In genomic region chr17:42322382-42323267, GRCh38 we compare ENCODE assay signal across 8 cellular contexts. TPM values are rescaled to one million over a fixed set of nuclear protein-coding genes. Genes with fewer than 3 reads are reported as not detected.
DNase-seq lines count a peak whose midpoint lies in the region; ATAC-seq, FAIRE-seq and TF ChIP-seq lines count a peak whose summit lies in the region.

No MANE protein-coding gene starts in this region.

- CTCF ChIA-PET in Caco-2 (lab: Charles Lee) = interaction anchor here (0.6 to 3.4 kb wide), 8 partner anchors 20 to 580 kb away, joined by 3 to 19 read pairs (median 3); partner anchors contain the start of gene STAT3

- H3K4me3 ChIP-seq in Caco-2 (ENCODE audit: low read depth, low read length) (no peak overlapping the region), SU-DHL-6 (ENCODE audit: insufficient read depth, low read length, poor library complexity, severe bottlenecking) (no peak overlapping the region), upper lobe of left lung (no peak overlapping the region)

- no peaks in the 10 kb centered on the region for H3K9me3 Mint-ChIP-seq in Caco-2 (ENCODE audit: unreplicated experiment)
- no peaks in the 10 kb centered on the region for H3K9me3 Mint-ChIP-seq in activated naive CD4-positive, alpha-beta T cell treated with anti-CD3 and anti-CD28 coated beads, Interleukin-2, amount 50 U/mL, for 72 hours
- H3K9me3 Mint-ChIP-seq in progenitor cell of endocrine pancreas (ENCODE audit: low read depth) = no peaks in the 10 kb centered on the region

- TF ChIP-seq POLR2A in H54 (IDR thresholded peaks at IDR 0.05; ENCODE audit: low read depth, low read length) (no peak), upper lobe of left lung (IDR thresholded peaks at IDR 0.05) (no peak)

- no peaks in the 10 kb centered on the region for H3K27me3 ChIP-seq in Caco-2 (replicated peaks; ENCODE audit: control insufficient read depth, insufficient read depth, low read length)
- H3K27me3 ChIP-seq in SU-DHL-6 (ENCODE audit: low read length) = no peaks in the 10 kb centered on the region
- H3K27me3 ChIP-seq in upper lobe of left lung = no peaks in the 10 kb centered on the region

- H3K4me3 Mint-ChIP-seq in Caco-2 (ENCODE audit: unreplicated experiment) = no peak overlapping the region
- H3K4me3 Mint-ChIP-seq in progenitor cell of endocrine pancreas (ENCODE audit: low read depth) = no peak overlapping the region

- no peaks in the 10 kb centered on the region for H3K9me2 ChIP-seq in SU-DHL-6 (replicated peaks; ENCODE audit: insufficient read depth, low read length)

- H3F3A ChIP-seq in SU-DHL-6 (ENCODE audit: insufficient read depth) = no peaks in the 10 kb centered on the region

- no peaks in the 10 kb centered on the region for H3K79me2 ChIP-seq in SU-DHL-6 (ENCODE audit: insufficient read depth, low read length)

- no peaks in the 10 kb centered on the region for H4K20me1 ChIP-seq in SU-DHL-6 (ENCODE audit: low read depth, low read length)

- ATAC-seq in activated naive CD4-positive, alpha-beta T cell treated with anti-CD3 and anti-CD28 coated beads, Interleukin-2, amount 50 U/mL, for 72 hours = peak; percentile 77 to 85
- ATAC-seq in Right ventricle myocardium inferior = peak; percentile 84
- ATAC-seq in upper lobe of left lung (ENCODE audit: low FRiP score in 2 of 2) = peak; percentile 92 to 93

- peaks cover 30% of the 10 kb centered on the region for H3K4me1 ChIP-seq in Caco-2
- peaks cover 17 to 30% (median 18%) of the 10 kb centered on the region in 4 donors for H3K4me1 ChIP-seq in upper lobe of left lung

- H3K27ac ChIP-seq in SU-DHL-6 (ENCODE audit: low read depth, low read length) (no peak overlapping the region), upper lobe of left lung (peak overlapping the region in 3 of 4 donors; percentile 13 to 75 (median 62))

- no peak overlapping the region for H2AFZ ChIP-seq in SU-DHL-6 (ENCODE audit: low read depth, low read length, severe bottlenecking)

- no peak for TF ChIP-seq EP300 in upper lobe of left lung (IDR thresholded peaks at IDR 0.05)

- H3K4me1 Mint-ChIP-seq in Caco-2 (ENCODE audit: low read depth, unreplicated experiment) (peaks cover under 1% of the 10 kb centered on the region), progenitor cell of endocrine pancreas (ENCODE audit: low read depth) (peaks cover 3% of the 10 kb centered on the region)

- H3K27ac Mint-ChIP-seq in Caco-2 (ENCODE audit: unreplicated experiment) (no peak overlapping the region), progenitor cell of endocrine pancreas (no peak overlapping the region)
- H3K27ac Mint-ChIP-seq in activated naive CD4-positive, alpha-beta T cell treated with anti-CD3 and anti-CD28 coated beads, Interleukin-2, amount 50 U/mL, for 72 hours = peak overlapping the region; percentile 66 to 92

- H3K36me3 ChIP-seq in Caco-2 (ENCODE audit: control insufficient read depth, insufficient read depth, low read length) (peaks cover 1% of the 10 kb centered on the region; the same call in 1 of the 2 replicates), SU-DHL-6 (ENCODE audit: low read length) (no peaks in the 10 kb centered on the region), upper lobe of left lung (peaks cover 47 to 98% (median 82%) of the 10 kb centered on the region in 4 donors)

- intact Hi-C loops in Caco-2 (cut with micrococcal nuclease; ENCODE audit: unreplicated experiment) = loop anchor here (1.0 kb wide), 4 partner anchors 66 to 205 kb away; partner anchors contain the start of gene STAT3
- intact Hi-C loops in Right ventricle myocardium inferior (cut with DNase I) = loop anchor here (1.0 to 5.0 kb wide), 2 partner anchors 84 to 195 kb away; no protein-coding TSS in a partner anchor

- no peaks in the 10 kb centered on the region for H3K27me3 Mint-ChIP-seq in Caco-2 (ENCODE audit: insufficient read depth, unreplicated experiment)
- no peaks in the 10 kb centered on the region for H3K27me3 Mint-ChIP-seq in progenitor cell of endocrine pancreas

- no peak for FAIRE-seq in H54 (lab: Jason Lieb, UNC)

- DNase-seq in Caco-2 (peak; percentile 94 to 96), H54 (ENCODE audit: insufficient read length, low spot score) (peak; percentile 80), NCI-H1436 treated with DMSO at 0.1 percent for 48 hours (lab: John Stamatoyannopoulos, UW) (peak; percentile 67), Right ventricle myocardium inferior (ENCODE audit: missing footprints) (peak; percentile 93), progenitor cell of endocrine pancreas (ENCODE audit: low spot score, unreplicated experiment) (peak; percentile 88), upper lobe of left lung (peak in 1 of 2 donors; percentile 96)
- peak; percentile 86 to 96 for DNase-seq in activated naive CD4-positive, alpha-beta T cell treated with anti-CD3 and anti-CD28 coated beads, Interleukin-2, amount 50 U/mL, for 72 hours (ENCODE audit: low spot score in 2 of 2)

- peak; percentile 100 for TF ChIP-seq CTCF in Caco-2 (IDR thresholded peaks at IDR 0.05; ENCODE audit: insufficient read depth in 1 of 2, low read depth in 1 of 2, low read length in 1 of 2, severe bottlenecking in 1 of 2, unreplicated experiment in 1 of 2)
- TF ChIP-seq CTCF in SU-DHL-6 (IDR thresholded peaks at IDR 0.05; ENCODE audit: insufficient read depth, low read length, poor library complexity, severe bottlenecking) = peak; percentile 98
- no peak for TF ChIP-seq CTCF in progenitor cell of endocrine pancreas (IDR thresholded peaks at IDR 0.05; ENCODE audit: unreplicated experiment)
- TF ChIP-seq CTCF in upper lobe of left lung (IDR thresholded peaks at IDR 0.05) = peak; percentile 96 to 99 (median 98)

- no TSS peak for BruUV-seq in Caco-2 (replicated peaks; lab: Mats Ljungman, UMichigan)

- WGBS in upper lobe of left lung, 2 donors = 38 to 43% methylated on average over 8 to 10 of the region's 10 CpGs

- no peak overlapping the region for H3K9ac ChIP-seq in SU-DHL-6 (ENCODE audit: low read length)

- H3K36me3 Mint-ChIP-seq in Caco-2 (ENCODE audit: insufficient read depth, unreplicated experiment) = peaks cover 72% of the 10 kb centered on the region
- peaks cover 21 to 70% of the 10 kb centered on the region in 2 donors for H3K36me3 Mint-ChIP-seq in activated naive CD4-positive, alpha-beta T cell treated with anti-CD3 and anti-CD28 coated beads, Interleukin-2, amount 50 U/mL, for 72 hours
- H3K36me3 Mint-ChIP-seq in progenitor cell of endocrine pancreas (ENCODE audit: insufficient read depth) = peaks cover 25% of the 10 kb centered on the region

- POLR2A ChIA-PET in Caco-2 (lab: Charles Lee) = no interaction called here

- no peak overlapping the region for H3K4me2 ChIP-seq in SU-DHL-6 (ENCODE audit: low read depth, low read length, poor library complexity, severe bottlenecking)

- no peaks in the 10 kb centered on the region for H3K9me3 ChIP-seq in Caco-2
- no peaks in the 10 kb centered on the region for H3K9me3 ChIP-seq in SU-DHL-6 (ENCODE audit: insufficient read depth, low read length)
- H3K9me3 ChIP-seq in upper lobe of left lung = no peaks in the 10 kb centered on the region

RNA-seq across cellular contexts. Expression of gene STAT5A, which starts 34.3 kb away (rescaled TPM):
- total RNA-seq in Caco-2 (2022) (2.4 and 3.2 TPM in 2 replicates), Right ventricle myocardium inferior (14.6 TPM), progenitor cell of endocrine pancreas (0.74 and 1.4 TPM in 2 replicates), upper lobe of left lung (100 to 1,000 TPM in 1 of 6 donors, 10 to 100 TPM in 5; 33.7 to 119 (median 70.3) TPM)
- 100 to 1,000 TPM; 171 to 177 TPM for total RNA-seq in activated naive CD4-positive, alpha-beta T cell treated with anti-CD3 and anti-CD28 coated beads, Interleukin-2, amount 50 U/mL, for 72 hours

RNA-seq across cellular contexts. Expression of gene STAT5B, which starts 46.4 kb away (rescaled TPM):
- total RNA-seq in Caco-2 (2022) (41.4 and 46.9 TPM in 2 replicates), Right ventricle myocardium inferior (32.9 TPM), progenitor cell of endocrine pancreas (43.3 and 46.8 TPM in 2 replicates), upper lobe of left lung (100 to 1,000 TPM in 1 of 6 donors, 10 to 100 TPM in 5; 48.6 to 115 (median 66.3) TPM)
- total RNA-seq in activated naive CD4-positive, alpha-beta T cell treated with anti-CD3 and anti-CD28 coated beads, Interleukin-2, amount 50 U/mL, for 72 hours = 100 to 1,000 TPM; 117 to 207 TPM

Comparison
In these comparisons a context has a peak if more than half of its experiments do, and no peak if none do; other contexts are left out.
1. H3K27ac Mint-ChIP-seq: peak in activated naive CD4-positive, alpha-beta T cell treated with anti-CD3 and anti-CD28 coated beads, Interleukin-2, amount 50 U/mL, for 72 hours (2 of 2); none in Caco-2 (single experiment) and progenitor cell of endocrine pancreas (single experiment).
2. Peak in every context shown above with its lines, with median percentiles within 50 percentile points of each other: ATAC-seq.